In genomic region chr2:196130039-196130825, GRCh38 we compare ENCODE assay signal across 1 cellular context.
TF ChIP-seq lines count a peak whose summit lies in the region.

No MANE protein-coding gene starts in this region.

TF ChIP-seq in K562, 482 proteins besides CTCF, POLR2A, EP300 and RAD21 (continued from another document):
- TF ChIP-seq USF1 (CRISPR knock-in tag; IDR thresholded peaks at IDR 0.05): no peak
- TF ChIP-seq CEBPB (tag; IDR thresholded peaks at IDR 0.05): peak; percentile 89
- TF ChIP-seq SAFB2 (IDR thresholded peaks at IDR 0.05; ENCODE audit: borderline replicate concordance, low read depth, low read length, severe bottlenecking): no peak
- no peak for TF ChIP-seq SRSF1 (IDR thresholded peaks at IDR 0.05; ENCODE audit: low read depth, low read length)
